ENCODE assay signal across 13 cellular contexts in genomic region chr18:77006305-77007175, GRCh38.
DNase-seq lines count a peak whose midpoint lies in the region; ATAC-seq and TF ChIP-seq lines count a peak whose summit lies in the region.
"Had no signal": no experiment of that assay in that cellular context is flagged by ENCODE, and none has a peak within 500 bp of the region (broad histone marks: within the 10 kb centered on the region; RNA-seq: fewer than 3 reads in every experiment).

No MANE protein-coding gene starts in this region.

- H3K4me1 Mint-ChIP-seq in T-cell, result peaks cover 33 to 53% (median 51%) of the 10 kb centered on the region in 3 donors

- in situ Hi-C loops in HAP-1 (cut with MboI; ENCODE audit: low sequenced_read_pairs), result no loop called here

- H3K4me1 ChIP-seq in right cardiac atrium (ENCODE audit: control insufficient read depth, insufficient read depth, low read length), result peaks cover 2% of the 10 kb centered on the region
- no peaks in the 10 kb centered on the region for H3K4me1 ChIP-seq in sigmoid colon
- no peaks in the 10 kb centered on the region for H3K4me1 ChIP-seq in HAP-1

- POLR2A ChIA-PET in T-cell (lab: Charles Lee), result no interaction called here

- no peaks in the 10 kb centered on the region for H3K27me3 Mint-ChIP-seq in T-cell

- peak; percentile 87 to 88 for DNase-seq in HL-60 (ENCODE audit: low read depth in 1 of 2, low spot score in 1 of 2)
- no peak for DNase-seq in T-cell
- DNase-seq in right cardiac atrium, result peak in 2 of 3 donors; percentile 52 to 71
- no peak for DNase-seq in sigmoid colon
- no peak for DNase-seq in activated gamma-delta T cell (lab: John Stamatoyannopoulos, UW)
- DNase-seq in HAP-1 (ENCODE audit: low spot score in 2 of 2), result no peak
- DNase-seq: activated T-cell treated with anti-CD3 and anti-CD28 coated beads, Interleukin-2, amount 50 U/mL, for 1 hour; GOT3; KG1; nephron progenitor cell; stimulated activated CD8-positive, alpha-beta memory T cell treated with anti-CD3 and anti-CD28 coated beads, Interleukin-4, amount 100 ng/mL, for 48 hours had no signal

- H3K36me3 ChIP-seq in sigmoid colon (no peaks in the 10 kb centered on the region), HAP-1 (replicated peaks) (no peaks in the 10 kb centered on the region)

- intact Hi-C loops in right cardiac atrium (cut with DNase I) (loop anchor here in 1 of 4 donors (10.0 kb wide), 2 partner anchors 48 to 638 kb away; no protein-coding TSS in a partner anchor), sigmoid colon (cut with DNase I) (no loop called here)

- H3K9me3 ChIP-seq in right cardiac atrium (ENCODE audit: control insufficient read depth, low read length) (no peaks in the 10 kb centered on the region), sigmoid colon (no peaks in the 10 kb centered on the region), HAP-1 (no peaks in the 10 kb centered on the region)

- H3K36me3 Mint-ChIP-seq in T-cell, result peaks cover 33% of the 10 kb centered on the region

- WGBS in right cardiac atrium, result 74% methylated on average over 29 of the region's 29 CpGs
- whole genome bisulfite sequencing in sigmoid colon, 2 donors, result 87% methylated on average over 29 of the region's 29 CpGs

- TF ChIP-seq CTCF in HL-60 (IDR thresholded peaks at IDR 0.05; ENCODE audit: insufficient read depth, low read length) (no peak), sigmoid colon (IDR thresholded peaks at IDR 0.05) (no peak)

- H3K27me3 ChIP-seq in HL-60 (ENCODE audit: insufficient read depth, poor library complexity, severe bottlenecking), result no peaks in the 10 kb centered on the region
- no peaks in the 10 kb centered on the region for H3K27me3 ChIP-seq in right cardiac atrium (ENCODE audit: control insufficient read depth, insufficient read depth)
- no peaks in the 10 kb centered on the region for H3K27me3 ChIP-seq in sigmoid colon
- H3K27me3 ChIP-seq in HAP-1 (ENCODE audit: low read depth), result 0 out of 2 replicates have a peak, but pooled peaks cover 3% of the 10 kb centered on the region

- peak overlapping the region; percentile 64 for H3K27ac ChIP-seq in HL-60 (replicated peaks)
- H3K27ac ChIP-seq in right cardiac atrium (ENCODE audit: low read length), result no peak overlapping the region
- peak overlapping the region in 3 of 4 donors; percentile 19 to 43 (median 27) for H3K27ac ChIP-seq in sigmoid colon

- no peaks in the 10 kb centered on the region for H3K9me3 Mint-ChIP-seq in T-cell
- H3K9me3 Mint-ChIP-seq: nephron progenitor cell had no signal

- H3K27ac Mint-ChIP-seq in T-cell, result peak overlapping the region; percentile 28 to 43
- H3K27ac Mint-ChIP-seq: nephron progenitor cell had no signal

- no peak overlapping the region for H3K4me3 ChIP-seq in HL-60 (replicated peaks; ENCODE audit: insufficient read depth, low read length)
- H3K4me3 ChIP-seq in right cardiac atrium (ENCODE audit: low read length), result no peak overlapping the region
- H3K4me3 ChIP-seq in sigmoid colon, result no peak overlapping the region
- H3K4me3 ChIP-seq in HAP-1, result no peak overlapping the region

- no peak for ATAC-seq in T-cell (replicated peaks in 1 of 4)
- ATAC-seq in right cardiac atrium, result peak; percentile 60 to 66
- ATAC-seq in GM19351 (IDR thresholded peaks at IDR 0.05; ENCODE audit: unreplicated experiment), result no peak
- no peak for ATAC-seq in HG03139 (IDR thresholded peaks at IDR 0.05; ENCODE audit: unreplicated experiment)

- no peak for TF ChIP-seq EP300 in sigmoid colon (IDR thresholded peaks at IDR 0.05)

- H3K4me3 Mint-ChIP-seq in T-cell, result no peak overlapping the region
- H3K4me3 Mint-ChIP-seq: nephron progenitor cell had no signal

- TF ChIP-seq POLR2A in sigmoid colon (IDR thresholded peaks at IDR 0.05), result no peak

- CTCF ChIA-PET in T-cell (lab: Charles Lee), result no interaction called here

Comparison
In these comparisons a context has a peak if more than half of its experiments do, and no peak if none do; other contexts are left out.
1. DNase-seq: peak in HL-60 (2 of 2) and right cardiac atrium (2 of 3); none in T-cell (0 of 34), sigmoid colon (single experiment), activated gamma-delta T cell (single experiment) and HAP-1 (0 of 2).
2. ATAC-seq: peak in right cardiac atrium (2 of 2); none in T-cell (0 of 4), GM19351 (single experiment) and HG03139 (single experiment).